ENCODE assay signal across 8 cellular contexts in genomic region chr12:12736759-12737676, GRCh38. TPM values are rescaled to one million over a fixed set of nuclear protein-coding genes. Genes with fewer than 3 reads are reported as not detected.
DNase-seq lines count a peak whose midpoint lies in the region; ATAC-seq and TF ChIP-seq lines count a peak whose summit lies in the region.

No MANE protein-coding gene starts in this region.

- no peaks in the 10 kb centered on the region for H4K20me1 ChIP-seq in smooth muscle cell (ENCODE audit: low read depth)

- H3K36me3 Mint-ChIP-seq in CD14-positive monocyte, result peaks cover under 1 to 17% of the 10 kb centered on the region in 2 donors

- H3K4me3 ChIP-seq in Peyer's patch, result peak overlapping the region in 1 of 4 donors; percentile 19
- peak overlapping the region in 1 of 2 donors; percentile 27 for H3K4me3 ChIP-seq in ascending aorta
- H3K4me3 ChIP-seq in smooth muscle cell, result no peak overlapping the region

- H3K79me2 ChIP-seq in smooth muscle cell (ENCODE audit: low read depth), result no peaks in the 10 kb centered on the region

- ATAC-seq in GM18868 (IDR thresholded peaks at IDR 0.05; ENCODE audit: unreplicated experiment) (peak; percentile 76), HG03139 (IDR thresholded peaks at IDR 0.05; ENCODE audit: unreplicated experiment) (peak; percentile 72), GM19324 (IDR thresholded peaks at IDR 0.05; ENCODE audit: low FRiP score, unreplicated experiment) (no peak)

- H3K9ac ChIP-seq in smooth muscle cell (ENCODE audit: low read depth), result no peak overlapping the region

- H3K27me3 Mint-ChIP-seq in CD14-positive monocyte (ENCODE audit: low read depth in 3 of 3), result no peaks in the 10 kb centered on the region

- no peaks in the 10 kb centered on the region for H3K27me3 ChIP-seq in Peyer's patch
- H3K27me3 ChIP-seq in ascending aorta, result no peaks in the 10 kb centered on the region
- H3K27me3 ChIP-seq in smooth muscle cell (ENCODE audit: low read depth), result no peaks in the 10 kb centered on the region

- H3K4me3 Mint-ChIP-seq in CD14-positive monocyte, result peak overlapping the region; percentile 35 to 37

- peaks cover 16% of the 10 kb centered on the region for H3K4me1 Mint-ChIP-seq in CD14-positive monocyte

- WGBS in smooth muscle cell (ENCODE audit: low lambda C conversion rate), result 66% methylated on average over 9 of the region's 9 CpGs

- no peak for TF ChIP-seq POLR2A in Peyer's patch (IDR thresholded peaks at IDR 0.05)

- no peaks in the 10 kb centered on the region for H3K9me3 ChIP-seq in Peyer's patch
- H3K9me3 ChIP-seq in ascending aorta, result no peaks in the 10 kb centered on the region
- H3K9me3 ChIP-seq in smooth muscle cell (replicated peaks; ENCODE audit: low read depth), result no peaks in the 10 kb centered on the region

- no peaks in the 10 kb centered on the region for H3K9me3 Mint-ChIP-seq in CD14-positive monocyte

- intact Hi-C loops in CD14-positive monocyte (cut with micrococcal nuclease), result no loop called here
- intact Hi-C loops in ascending aorta (cut with DNase I), result no loop called here

- H3K36me3 ChIP-seq in Peyer's patch, result no peaks in the 10 kb centered on the region
- H3K36me3 ChIP-seq in ascending aorta, result no peaks in the 10 kb centered on the region
- no peaks in the 10 kb centered on the region for H3K36me3 ChIP-seq in smooth muscle cell (ENCODE audit: low read depth)

- H2AFZ ChIP-seq in smooth muscle cell (ENCODE audit: low read depth), result peak overlapping the region; percentile 76

- H3K4me1 ChIP-seq in Peyer's patch (peaks cover 0 to 6% (median 0%) of the 10 kb centered on the region in 4 donors), ascending aorta (peaks cover 0 to 22% of the 10 kb centered on the region in 2 donors), smooth muscle cell (ENCODE audit: low read depth) (peaks cover 11% of the 10 kb centered on the region)

- H3F3A ChIP-seq in smooth muscle cell (ENCODE audit: low read depth), result no peaks in the 10 kb centered on the region

- H3K27ac Mint-ChIP-seq in CD14-positive monocyte, result peak overlapping the region in 5 of 7 donors; percentile 10 to 63 (median 39)

- TF ChIP-seq CTCF in CD14-positive monocyte (IDR thresholded peaks at IDR 0.05) (peak; percentile 76), Peyer's patch (IDR thresholded peaks at IDR 0.05) (peak; percentile 33 to 67 (median 60)), ascending aorta (IDR thresholded peaks at IDR 0.05) (peak; percentile 39 to 62 (median 55)), smooth muscle cell (IDR thresholded peaks at IDR 0.05; ENCODE audit: borderline replicate concordance, insufficient read depth, poor library complexity, severe bottlenecking) (peak; percentile 45)

- peak overlapping the region; percentile 49 to 73 (median 66) for H3K27ac ChIP-seq in Peyer's patch
- peak overlapping the region; percentile 57 to 60 for H3K27ac ChIP-seq in ascending aorta
- H3K27ac ChIP-seq in smooth muscle cell (ENCODE audit: low read depth), result peak overlapping the region; percentile 14

- DNase-seq in CD14-positive monocyte (ENCODE audit: low spot score) (no peak), Peyer's patch (peak in 2 of 3 donors; percentile 53 to 73), ascending aorta (ENCODE audit: low spot score in 2 of 2) (peak in 1 of 2 donors; percentile 73), hepatic stellate cell (ENCODE audit: low spot score) (peak; percentile 43), smooth muscle cell (lab: John Stamatoyannopoulos, UW; ENCODE audit: unreplicated experiment) (no peak)

- H3K4me2 ChIP-seq in smooth muscle cell, result peak overlapping the region; percentile 52

RNA-seq across cellular contexts. Expression of gene CDKN1B, which starts 19.9 kb away (rescaled TPM):
- polyA plus RNA-seq in CD14-positive monocyte (1 to 10 TPM; 9.2 to 9.5 TPM), smooth muscle cell (2.4 and 3.0 TPM in 2 replicates)
- total RNA-seq in Peyer's patch (10 to 100 TPM; 37.7 to 66.0 (median 48.1) TPM), ascending aorta (65.1 TPM), smooth muscle cell (17.4 and 17.7 TPM in 2 replicates)

RNA-seq across cellular contexts. Expression of gene GPR19, which starts 41.0 kb away (rescaled TPM):
- polyA plus RNA-seq in CD14-positive monocyte (not detected), smooth muscle cell (0.82 and 1.2 TPM in 2 replicates)
- total RNA-seq in Peyer's patch (1 to 10 TPM in 1 of 4 donors, under 1 TPM in 1, not detected in 2; 0.54 to 1.2 TPM), ascending aorta (not detected), smooth muscle cell (0.31 and 1.5 TPM in 2 replicates)

RNA-seq across cellular contexts. Expression of gene APOLD1, which starts 48.4 kb away (rescaled TPM):
- polyA plus RNA-seq in CD14-positive monocyte (under 1 TPM in 1 of 2 donors, not detected in 1; 0.08 TPM), smooth muscle cell (0.77 and 1.8 TPM in 2 replicates)
- total RNA-seq in Peyer's patch (10 to 100 TPM in 1 of 4 donors, 1 to 10 TPM in 3; 2.3 to 14.9 (median 5.6) TPM), ascending aorta (189 TPM), smooth muscle cell (0.99 and 2.4 TPM in 2 replicates)

Comparison
In these comparisons a context has a peak if more than half of its experiments do, and no peak if none do; other contexts are left out.
1. DNase-seq: peak in Peyer's patch (2 of 3) and hepatic stellate cell (single experiment); none in CD14-positive monocyte (single experiment) and smooth muscle cell (single experiment).
2. H3K27ac ChIP-seq: peak in every context shown above with its lines; median percentile 66 in Peyer's patch; 58 in ascending aorta; 14 in smooth muscle cell.
3. RNA of gene APOLD1, which starts 48.4 kb away (total RNA-seq): 189 TPM in ascending aorta (single experiment); 2.3 to 14.9 TPM in Peyer's patch and 0.99 to 2.4 TPM in smooth muscle cell; every median in the first group is over 10 times any median in the second.
4. Peak in every context shown above with its lines, with median percentiles within 50 percentile points of each other: CTCF ChIP-seq.